ENCODE assay signal across 13 cellular contexts in genomic region chr22:42816339-42816738, GRCh38. TPM values are rescaled to one million over a fixed set of nuclear protein-coding genes. Genes with fewer than 3 reads are reported as not detected.
DNase-seq lines count a peak whose midpoint lies in the region; ATAC-seq and TF ChIP-seq lines count a peak whose summit lies in the region.
"Had no signal": no experiment of that assay in that cellular context is flagged by ENCODE, and none has a peak within 500 bp of the region (broad histone marks: within the 10 kb centered on the region; RNA-seq: fewer than 3 reads in every experiment).

No MANE protein-coding gene starts in this region.

- H3K9me2 ChIP-seq in GM23338 (ENCODE audit: insufficient read depth), result no peaks in the 10 kb centered on the region

- H3F3A ChIP-seq in GM23338 (replicated peaks; ENCODE audit: low read depth), result no peaks in the 10 kb centered on the region

- H3K4me1 ChIP-seq in GM23338 (ENCODE audit: insufficient read depth) (no peaks in the 10 kb centered on the region), mammary epithelial cell (ENCODE audit: insufficient read depth, low read length) (peaks cover 10% of the 10 kb centered on the region)

- H3K27me3 ChIP-seq in GM23338 (ENCODE audit: insufficient read depth) (no peaks in the 10 kb centered on the region), mammary epithelial cell (ENCODE audit: insufficient read depth, low read length) (no peaks in the 10 kb centered on the region)

- H3K4me3 Mint-ChIP-seq in GM23338 (no peak overlapping the region), nephron (no peak overlapping the region)
- H3K4me3 Mint-ChIP-seq: CD8-positive, alpha-beta T cell had no signal

- intact Hi-C loops in mammary epithelial cell (cut with micrococcal nuclease), result no loop called here

- no peak for TF ChIP-seq CTCF in GM23338 (conservative IDR thresholded peaks at IDR 0.05; ENCODE audit: low read depth in 2 of 2)
- TF ChIP-seq CTCF in mammary epithelial cell (conservative IDR thresholded peaks at IDR 0.05 in 1 of 2, IDR thresholded peaks at IDR 0.05 in 1 of 2; ENCODE audit: extremely low read depth in 1 of 2, insufficient read depth in 1 of 2, low read depth in 1 of 2, low read length in 2 of 2), result no peak
- TF ChIP-seq CTCF in nephron (IDR thresholded peaks at IDR 0.05; ENCODE audit: unreplicated experiment in 3 of 3), result no peak

- dilution Hi-C loops in mammary epithelial cell (cut with HindIII; ENCODE audit: low sequenced_read_pairs), result no loop called here

- H3K36me3 ChIP-seq in GM23338 (ENCODE audit: insufficient read depth) (no peaks in the 10 kb centered on the region), mammary epithelial cell (ENCODE audit: insufficient read depth, low read length) (peaks cover 2% of the 10 kb centered on the region)

- H3K36me3 Mint-ChIP-seq in GM23338 (ENCODE audit: low read depth) (peaks cover under 1% of the 10 kb centered on the region; the same call in 1 of the 3 replicates), nephron (ENCODE audit: low read depth) (peaks cover 50% of the 10 kb centered on the region)

- H3K27me3 Mint-ChIP-seq in GM23338 (ENCODE audit: insufficient read depth, low read depth, poor library complexity), result no peaks in the 10 kb centered on the region
- H3K27me3 Mint-ChIP-seq in nephron (ENCODE audit: low read depth), result no peaks in the 10 kb centered on the region

- no TSS peak for BruUV-seq in mammary epithelial cell (replicated peaks; lab: Mats Ljungman, UMichigan)

- H3K4me3 ChIP-seq in GM23338, result no peak overlapping the region
- no peak overlapping the region for H3K4me3 ChIP-seq in mammary epithelial cell (replicated peaks in 1 of 3; ENCODE audit: insufficient read depth in 1 of 3, low read depth in 2 of 3, low read length in 3 of 3)

- H2AFZ ChIP-seq in GM23338, result no peak overlapping the region
- no peak overlapping the region for H2AFZ ChIP-seq in mammary epithelial cell (ENCODE audit: low read depth, low read length)

- H3K79me2 ChIP-seq in GM23338 (replicated peaks; ENCODE audit: insufficient read depth) (no peaks in the 10 kb centered on the region), mammary epithelial cell (ENCODE audit: insufficient read depth, low read length) (no peaks in the 10 kb centered on the region)

- peak; percentile 45 for DNase-seq in DMS79 (lab: John Stamatoyannopoulos, UW)
- DNase-seq in GM23338 (ENCODE audit: low spot score), result no peak
- DNase-seq in mammary epithelial cell, result peak; percentile 32
- no peak for DNase-seq in stimulated activated CD4-positive, alpha-beta T cell treated with anti-CD3 and anti-CD28 coated beads, Interleukin-15, amount 100 ng/mL, for 24 hours
- no peak for DNase-seq in kidney tubule cell (ENCODE audit: low spot score)
- DNase-seq: HCEC 1CT, NCI-H2029, NCI-H526, OCI-M1 had no signal

- H3K27ac ChIP-seq in GM23338 (ENCODE audit: low read depth) (no peak overlapping the region), mammary epithelial cell (ENCODE audit: insufficient read depth, low read depth, low read length) (no peak overlapping the region)
- H3K27ac ChIP-seq: RWPE1 had no signal

- H3K9ac ChIP-seq in mammary epithelial cell (ENCODE audit: insufficient read depth, low read length), result no peak overlapping the region

- CTCF ChIA-PET in mammary epithelial cell (lab: Charles Lee; ENCODE audit: low non-redundant PET), result no interaction called here

- in situ Hi-C loops in mammary epithelial cell (cut with MboI; ENCODE audit: low sequenced_read_pairs in 2 of 2), result loop anchor here in 1 of 2 donors (10.0 kb wide), 1 partner anchor 152 kb away; no protein-coding TSS in a partner anchor

- H3K9me3 ChIP-seq in mammary epithelial cell (replicated peaks; ENCODE audit: insufficient read depth, low read length), result no peaks in the 10 kb centered on the region

- H3K4me2 ChIP-seq in GM23338, result no peak overlapping the region
- H3K4me2 ChIP-seq in mammary epithelial cell (ENCODE audit: insufficient read depth, low read depth, low read length), result no peak overlapping the region

- no peak for ATAC-seq in GM23338
- no peak for ATAC-seq in GM19351 (IDR thresholded peaks at IDR 0.05; ENCODE audit: unreplicated experiment)
- ATAC-seq: CD8-positive, alpha-beta T cell had no signal

- 0 out of 2 replicates have a peak overlapping the region, but pooled peaks have one; percentile 2 for H3K27ac Mint-ChIP-seq in GM23338
- peak overlapping the region in 2 of 3 experiments; percentile 2 to 55 for H3K27ac Mint-ChIP-seq in nephron
- H3K27ac Mint-ChIP-seq: CD8-positive, alpha-beta T cell had no signal

- H4K20me1 ChIP-seq in GM23338 (replicated peaks; ENCODE audit: insufficient read depth) (no peaks in the 10 kb centered on the region), mammary epithelial cell (ENCODE audit: insufficient read depth, low read length) (no peaks in the 10 kb centered on the region)

- H3K9me3 Mint-ChIP-seq in GM23338, result no peaks in the 10 kb centered on the region; the same call in 2 of the 3 replicates
- H3K9me3 Mint-ChIP-seq in nephron, result no peaks in the 10 kb centered on the region

- 38% methylated on average over 3 of the region's 3 CpGs for WGBS in mammary epithelial cell (ENCODE audit: low coverage, missing lambda C conversion rate)

- H3K4me1 Mint-ChIP-seq in GM23338, result no peaks in the 10 kb centered on the region
- peaks cover 4% of the 10 kb centered on the region for H3K4me1 Mint-ChIP-seq in nephron

TF ChIP-seq in GM23338, 12 proteins besides CTCF, POLR2A, EP300 and RAD21 (continues in another document):
- TF ChIP-seq REST (IDR thresholded peaks at IDR 0.05; ENCODE audit: unreplicated experiment), result no peak
- no peak for TF ChIP-seq JUNB (IDR thresholded peaks at IDR 0.05; ENCODE audit: unreplicated experiment)
- TF ChIP-seq POLR2AphosphoS5 (IDR thresholded peaks at IDR 0.05; ENCODE audit: low read depth), result no peak

RNA-seq across cellular contexts. Expression of gene ARFGAP3, which starts 40.7 kb away (rescaled TPM):
- 17.7 and 19.1 TPM in 2 replicates for total RNA-seq in GM23338 (2014; rRNA removed; shearing (Covaris generic))
- 13.0 and 14.8 TPM in 2 replicates for polyA plus RNA-seq in GM23338 (2016; fragmentation: Nextera tagmentation; extraction: Ambion mirVana)
- 10 to 100 TPM; 46.5 to 60.8 TPM for total RNA-seq in mammary epithelial cell
- 24.9 TPM for polyA plus RNA-seq in mammary epithelial cell
- 10.3 TPM for polyA minus RNA-seq in mammary epithelial cell

Comparison
In these comparisons a context has a peak if more than half of its experiments do, and no peak if none do; other contexts are left out.
1. DNase-seq: peak in DMS79 (single experiment) and mammary epithelial cell (single experiment); none in GM23338 (single experiment), stimulated activated CD4-positive, alpha-beta T cell treated with anti-CD3 and anti-CD28 coated beads, Interleukin-15, amount 100 ng/mL, for 24 hours (single experiment) and kidney tubule cell (single experiment).